25 cellular contexts compared by ENCODE assay signal in the genomic region with DNA sequence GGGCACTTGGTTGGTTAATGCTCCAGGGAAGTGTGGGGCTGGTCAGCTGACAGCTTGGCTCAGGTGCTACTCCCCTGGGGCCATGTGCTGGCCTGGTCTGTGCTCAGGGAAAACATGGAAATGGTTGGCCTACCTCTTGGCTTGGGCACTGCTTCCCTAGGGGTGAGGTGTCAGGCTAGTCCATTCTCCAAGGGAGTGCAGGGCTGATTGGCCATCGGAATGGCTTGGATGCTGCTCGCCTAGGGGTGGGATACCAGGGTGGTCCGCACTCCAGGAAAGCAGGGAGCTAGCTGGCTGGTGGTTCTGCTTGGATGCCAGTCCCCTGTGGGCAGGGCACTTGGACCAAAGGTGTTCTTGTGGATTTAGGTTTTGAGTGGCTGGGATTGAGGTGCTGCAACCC.
"Had no signal": no experiment of that assay in that cellular context is flagged by ENCODE, and none has a peak within 500 bp of the region (broad histone marks: within the 10 kb centered on the region; RNA-seq: fewer than 3 reads in every experiment).

No MANE protein-coding gene starts in this region.

- H3K9me3 ChIP-seq: SK-N-SH had no signal

- H3K4me3 ChIP-seq: K562 had no signal

- ATAC-seq: HepG2, K562, Panc1, PC-3, T-cell had no signal

- H3K4me3 Mint-ChIP-seq: T-cell had no signal

- H3K27me3 Mint-ChIP-seq: IgD-negative memory B cell, T-cell had no signal

- H3K4me1 Mint-ChIP-seq: IgD-negative memory B cell had no signal

- H3K9ac ChIP-seq: KMS-11, SK-N-SH had no signal

- FAIRE-seq: HepG2, K562 had no signal

- DNase-seq: Kasumi-1, MM.1S, NCI-H1092 treated with DMSO at 0.1 percent for 48 hours, NCI-H1436, NCI-H187, NCI-H2029, NCI-H2081 treated with DMSO at 0.1 percent for 48 hours, NCI-H2171, NCI-H226, NCI-H446, NCI-H510A, NCI-H524 treated with DMSO at 0.1 percent for 48 hours, NCI-H69, NCI-H774, PC-3, SHP77, SK-N-SH, SW 1271, T-cell had no signal

- H3K27ac ChIP-seq: KMS-11, RWPE1 had no signal

- H3K4me2 ChIP-seq: KMS-11, SK-N-SH had no signal

- H3K27ac Mint-ChIP-seq: T-cell had no signal
